In genomic region chr20:32109392-32110172, GRCh38 we compare ENCODE assay signal across 8 cellular contexts. TPM values are rescaled to one million over a fixed set of nuclear protein-coding genes. Genes with fewer than 3 reads are reported as not detected.
DNase-seq lines count a peak whose midpoint lies in the region; ATAC-seq, FAIRE-seq and TF ChIP-seq lines count a peak whose summit lies in the region.

TM9SF4 (plus strand) TSS chr20:32109714; CDS start chr20:32109741, 27 bp downstream.

- TF ChIP-seq POLR2A in esophagus squamous epithelium (IDR thresholded peaks at IDR 0.05), result peak in 2 of 4 donors; percentile 31 to 73

- no peaks in the 10 kb centered on the region for H3K27me3 ChIP-seq in esophagus squamous epithelium

- H3K4me1 ChIP-seq in esophagus squamous epithelium, result peaks cover 27 to 50% (median 33%) of the 10 kb centered on the region in 3 donors

- peak; percentile 78 for ATAC-seq in GM21786 (IDR thresholded peaks at IDR 0.05; ENCODE audit: unreplicated experiment)

- H3K36me3 ChIP-seq in KOPT-K1 (ENCODE audit: insufficient read depth, low read length) (peaks cover 5% of the 10 kb centered on the region), esophagus squamous epithelium (no peaks in the 10 kb centered on the region)

- FAIRE-seq in RCC 7860 (lab: Jason Lieb, UNC), result peak; percentile 42

- TF ChIP-seq CTCF in esophagus squamous epithelium (IDR thresholded peaks at IDR 0.05), result peak in 1 of 6 experiments; percentile 28

- intact Hi-C loops in esophagus squamous epithelium (cut with DNase I), result loop anchor here (10.0 kb wide), 1 partner anchor 95 kb away; the partner anchor contains the start of genes PLAGL2 and POFUT1

- H3K4me3 ChIP-seq in esophagus squamous epithelium, result peak within 1 kb of the TSS; percentile 60 to 97 (median 93)

- H3K27ac ChIP-seq in KOPT-K1 (ENCODE audit: low read depth, low read length, poor library complexity, severe bottlenecking) (peak within 1 kb of the TSS; percentile 92), esophagus squamous epithelium (peak within 1 kb of the TSS; percentile 93 to 100 (median 100))

- 0 to 1% methylated on average over 33 to 38 of the region's 38 CpGs for WGBS in esophagus squamous epithelium, 2 donors

- H3K9me3 ChIP-seq in KOPT-K1 (ENCODE audit: insufficient read depth, low read length, poor library complexity, severe bottlenecking), result no peaks in the 10 kb centered on the region
- no peaks in the 10 kb centered on the region for H3K9me3 ChIP-seq in esophagus squamous epithelium

- DNase-seq in DMS79 (lab: John Stamatoyannopoulos, UW), result peak; percentile 98
- DNase-seq in RCC 7860 (ENCODE audit: low spot score), result peak; percentile 91
- peak; percentile 73 for DNase-seq in activated T-helper 1 cell treated with Interleukin-2 at 50 U/mL for 16 hours (ENCODE audit: low read depth)
- peak; percentile 48 for DNase-seq in esophagus squamous epithelium (lab: John Stamatoyannopoulos, UW)
- peak; percentile 98 for DNase-seq in myocyte (ENCODE audit: low read depth)
- DNase-seq in stimulated activated CD8-positive, alpha-beta memory T cell treated with anti-CD3 and anti-CD28 coated beads, Interleukin-7, amount 100 ng/mL, for 48 hours (ENCODE audit: extremely low read depth in 1 of 2, low read depth in 1 of 2), result peak; percentile 74 to 82

RNA-seq across cellular contexts. Expression of gene TM9SF4, which starts in this region (rescaled TPM):
- 10 to 100 TPM; 28.5 to 36.3 (median 32.1) TPM for total RNA-seq in esophagus squamous epithelium
- 41.4 and 46.4 TPM in 2 replicates for total RNA-seq in myocyte
- 49.5 TPM for polyA plus RNA-seq in myocyte (2012)

Comparison
In these comparisons a context has a peak if more than half of its experiments do, and no peak if none do; other contexts are left out.
1. Peak in every context shown above with its lines: DNase-seq, ATAC-seq, H3K4me3 ChIP-seq and H3K27ac ChIP-seq.
2. DNase-seq: peak in every context shown above with its lines; median percentile 98 in DMS79; 98 in myocyte; 91 in RCC 7860; 78 in stimulated activated CD8-positive, alpha-beta memory T cell treated with anti-CD3 and anti-CD28 coated beads, Interleukin-7, amount 100 ng/mL, for 48 hours; 73 in activated T-helper 1 cell treated with Interleukin-2 at 50 U/mL for 16 hours; 48 in esophagus squamous epithelium.